21 cellular contexts compared by ENCODE assay signal in the genomic region with DNA sequence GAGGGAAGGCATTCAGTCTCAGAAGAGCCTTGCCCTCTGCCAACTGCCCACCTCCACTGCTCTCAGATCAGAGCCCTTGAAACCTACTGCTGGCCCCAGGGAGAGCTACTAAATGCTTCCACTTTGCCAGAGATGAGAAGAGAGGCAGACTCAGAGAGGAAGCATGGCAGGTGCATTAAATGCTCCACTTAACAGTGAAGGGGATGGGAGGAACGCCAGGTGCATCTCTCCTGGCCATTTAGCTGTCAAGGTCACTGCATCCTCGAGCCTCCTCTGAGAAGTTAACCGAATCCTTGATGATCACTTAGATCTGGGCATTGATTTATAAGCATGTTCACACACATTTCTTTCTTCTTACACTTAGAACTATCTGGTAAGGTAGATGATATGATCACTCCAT. TPM values are rescaled to one million over a fixed set of nuclear protein-coding genes. Genes with fewer than 3 reads are reported as not detected.
"Had no signal": no experiment of that assay in that cellular context is flagged by ENCODE, and none has a peak within 500 bp of the region (broad histone marks: within the 10 kb centered on the region; RNA-seq: fewer than 3 reads in every experiment).

No MANE protein-coding gene starts in this region.

- H3K27ac ChIP-seq: adrenal gland, foreskin keratinocyte, left lung, tibial artery had no signal

- H3K36me3 ChIP-seq: adrenal gland, left lung, tibial artery had no signal

- H3K4me3 ChIP-seq: adrenal gland, left lung, lung, tibial artery had no signal

- H3K9me3 ChIP-seq: adrenal gland, left lung, tibial artery had no signal

- H3K27me3 ChIP-seq: adrenal gland, foreskin keratinocyte, tibial artery had no signal

- DNase-seq: activated T-cell treated with anti-CD3 and anti-CD28 coated beads, Interleukin-2, amount 50 U/mL, for 1 hour; adrenal gland; effector memory CD4-positive, alpha-beta T cell; foreskin keratinocyte; immature natural killer cell; left lung; natural killer cell; right cardiac atrium; stimulated activated CD4-positive, alpha-beta T cell treated with anti-CD3 and anti-CD28 coated beads, Interleukin-12 subunit alpha, Interleukin-12 subunit beta, amount 100 ng/mL, for 4 hours; stimulated activated CD4-positive, alpha-beta T cell treated with anti-CD3 and anti-CD28 coated beads, Interleukin-1b, Interleukin-23, amount 100 ng/mL, for 48 hours; substantia nigra; T-helper 9 cell; tibial artery had no signal

- H3K4me1 ChIP-seq: adrenal gland, foreskin keratinocyte, left lung, tibial artery had no signal

RNA-seq across cellular contexts. Expression of a gene that starts 15.0 kb away (rescaled TPM):
- total RNA-seq: astrocyte, dermis microvascular lymphatic vessel endothelial cell, glomerular endothelial cell, kidney epithelial cell, left lung, lung, natural killer cell, osteoblast, progenitor cell of endocrine pancreas, ureter had no signal

RNA-seq across cellular contexts. Expression of a gene that starts 15.2 kb away (rescaled TPM):
- total RNA-seq: adrenal gland, astrocyte, dermis microvascular lymphatic vessel endothelial cell, foreskin keratinocyte, glomerular endothelial cell, kidney epithelial cell, left lung, lung, natural killer cell, osteoblast, progenitor cell of endocrine pancreas, right cardiac atrium, ureter had no signal
